8 cellular contexts compared by ENCODE assay signal in the genomic region with DNA sequence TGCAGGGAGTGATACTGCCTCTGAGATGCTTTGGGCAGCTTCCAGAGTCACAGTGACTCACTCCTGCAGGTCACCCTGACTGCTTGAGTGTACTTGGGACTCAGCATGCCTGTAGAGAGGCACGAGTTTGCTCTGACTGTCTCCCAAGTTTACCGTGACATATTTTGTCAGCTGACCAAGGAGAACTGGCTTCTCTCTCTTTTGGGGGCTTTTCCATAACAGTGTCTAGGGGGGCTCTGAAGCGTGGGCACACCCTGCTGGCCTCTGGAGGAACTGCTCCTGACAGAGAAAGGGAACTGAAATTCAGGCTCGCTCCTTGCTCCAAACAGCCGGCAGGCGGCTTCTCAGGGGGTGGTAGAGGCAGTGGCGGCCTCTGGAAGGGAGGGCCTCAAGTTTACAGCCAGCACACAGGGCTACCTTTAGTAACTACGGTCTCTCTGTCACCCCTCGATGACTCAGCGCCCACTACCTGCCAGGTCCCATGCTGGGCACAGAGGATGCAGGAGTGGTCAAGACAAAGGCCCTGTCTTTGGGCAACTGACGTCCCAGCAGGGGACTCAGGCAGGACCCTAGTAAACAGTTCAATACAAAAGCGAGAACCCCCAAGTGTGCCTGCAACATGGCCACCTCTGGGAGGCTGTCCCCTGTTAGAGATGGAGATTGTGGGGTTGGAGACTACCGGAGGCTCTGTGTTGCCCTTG. TPM values are rescaled to one million over a fixed set of nuclear protein-coding genes. Genes with fewer than 3 reads are reported as not detected.
DNase-seq lines count a peak whose midpoint lies in the region.

No MANE protein-coding gene starts in this region.

- DNase-seq in stimulated activated CD4-positive, alpha-beta T cell treated with anti-CD3 and anti-CD28 coated beads, Interleukin-1b, Interleukin-23, amount 100 ng/mL, for 48 hours = peak; percentile 10
- DNase-seq in stimulated activated CD4-positive, alpha-beta T cell treated with anti-CD3 and anti-CD28 coated beads, Interleukin-2, amount 100 ng/mL, for 48 hours = no peak
- DNase-seq in H7 (peak; percentile 88), LHCN-M2 (ENCODE audit: low read depth) (peak; percentile 14), kidney glomerular epithelial cell (lab: John Stamatoyannopoulos, UW) (peak; percentile 4), NCI-H1436 treated with DMSO at 0.1 percent for 48 hours (lab: John Stamatoyannopoulos, UW) (no peak)
- DNase-seq in activated CD4-positive, alpha-beta T cell treated with anti-CD3 and anti-CD28 coated beads, Interleukin-2, amount 50 U/mL, for 48 hours = peak; percentile 2 to 4
- no peak for DNase-seq in T-helper 2 cell treated with Interferon-gamma antibody and Interleukin-4, amounts not matched to agents 5 μg/mL and 100 μg/mL, for 36 hours (ENCODE audit: low spot score)

- H3K4me1 Mint-ChIP-seq in T-helper 2 cell treated with Interferon-gamma antibody and Interleukin-4, amounts not matched to agents 5 μg/mL and 100 μg/mL, for 36 hours (ENCODE audit: low read depth) = no peaks in the 10 kb centered on the region

- H3K4me3 ChIP-seq in H7 (ENCODE audit: insufficient read depth, low read depth, low read length) = no peak overlapping the region

- H3K36me3 Mint-ChIP-seq in T-helper 2 cell treated with Interferon-gamma antibody and Interleukin-4, amounts not matched to agents 5 μg/mL and 100 μg/mL, for 36 hours (ENCODE audit: low read depth) = no peaks in the 10 kb centered on the region

- no peaks in the 10 kb centered on the region for H3K36me3 ChIP-seq in H7 (replicated peaks; ENCODE audit: control insufficient read depth, insufficient read depth, low read length)

- no peaks in the 10 kb centered on the region for H3K9me3 Mint-ChIP-seq in T-helper 2 cell treated with Interferon-gamma antibody and Interleukin-4, amounts not matched to agents 5 μg/mL and 100 μg/mL, for 36 hours

- H3K4me3 Mint-ChIP-seq in T-helper 2 cell treated with Interferon-gamma antibody and Interleukin-4, amounts not matched to agents 5 μg/mL and 100 μg/mL, for 36 hours = no peak overlapping the region

- H3K27me3 Mint-ChIP-seq in T-helper 2 cell treated with Interferon-gamma antibody and Interleukin-4, amounts not matched to agents 5 μg/mL and 100 μg/mL, for 36 hours (ENCODE audit: low read depth) = no peaks in the 10 kb centered on the region

- no peak overlapping the region for H3K27ac Mint-ChIP-seq in T-helper 2 cell treated with Interferon-gamma antibody and Interleukin-4, amounts not matched to agents 5 μg/mL and 100 μg/mL, for 36 hours

- H3K27me3 ChIP-seq in H7 (ENCODE audit: control insufficient read depth, insufficient read depth, low read length) = no peaks in the 10 kb centered on the region

RNA-seq across cellular contexts. Expression of a gene that starts 17.8 kb away (rescaled TPM):
- total RNA-seq in H7 (2014; rRNA removed; shearing (Covaris generic)) = 7.0 and 7.8 TPM in 2 replicates
- total RNA-seq in LHCN-M2 (2014; rRNA removed) = 0.38 and 0.92 TPM in 2 replicates
- polyA plus RNA-seq in LHCN-M2 (2012) = 0.38 TPM

Comparison
In these comparisons a context has a peak if more than half of its experiments do, and no peak if none do; other contexts are left out.
1. DNase-seq: peak in stimulated activated CD4-positive, alpha-beta T cell treated with anti-CD3 and anti-CD28 coated beads, Interleukin-1b, Interleukin-23, amount 100 ng/mL, for 48 hours (single experiment), H7 (single experiment), LHCN-M2 (single experiment), activated CD4-positive, alpha-beta T cell treated with anti-CD3 and anti-CD28 coated beads, Interleukin-2, amount 50 U/mL, for 48 hours (2 of 2) and kidney glomerular epithelial cell (single experiment); none in stimulated activated CD4-positive, alpha-beta T cell treated with anti-CD3 and anti-CD28 coated beads, Interleukin-2, amount 100 ng/mL, for 48 hours (0 of 2), T-helper 2 cell treated with Interferon-gamma antibody and Interleukin-4, amounts not matched to agents 5 μg/mL and 100 μg/mL, for 36 hours (single experiment) and NCI-H1436 treated with DMSO at 0.1 percent for 48 hours (single experiment).